Comparison of ENCODE assay signal across 8 cellular contexts in genomic region chr1:95117207-95118018, GRCh38. TPM values are rescaled to one million over a fixed set of nuclear protein-coding genes. Genes with fewer than 3 reads are reported as not detected.
A peak's percentile ranks its signal among the peaks of the same experiment; 100 is the strongest.
DNase-seq lines count a peak whose midpoint lies in the region; ATAC-seq, FAIRE-seq and TF ChIP-seq lines count a peak whose summit lies in the region.

TSS of gene TLCD4 (plus strand) at chr1:95117355. CDS start at chr1:95143902, 26,547 bp downstream.

- peak; percentile 53 for ATAC-seq in GM19463 (IDR thresholded peaks at IDR 0.05; ENCODE audit: unreplicated experiment)
- peak; percentile 72 to 74 for ATAC-seq in activated naive CD4-positive, alpha-beta T cell treated with anti-CD3 and anti-CD28 coated beads, Interleukin-2, amount 50 U/mL, for 72 hours
- peak; percentile 92 to 97 (median 94) for ATAC-seq in pancreas

- peaks cover 0 to 5% of the 10 kb centered on the region in 2 donors for H3K36me3 Mint-ChIP-seq in CD14-positive monocyte
- H3K36me3 Mint-ChIP-seq in activated naive CD4-positive, alpha-beta T cell treated with anti-CD3 and anti-CD28 coated beads, Interleukin-2, amount 50 U/mL, for 72 hours = peaks cover 0 to 4% of the 10 kb centered on the region in 2 donors

- peaks cover 63 to 79% (median 66%) of the 10 kb centered on the region in 3 donors for H3K27me3 Mint-ChIP-seq in CD14-positive monocyte (ENCODE audit: low read depth in 3 of 3)

- WGBS in pancreas, 2 donors = 0 to 1% methylated on average over 56 to 108 of the region's 108 CpGs

- no peak for DNase-seq in CD14-positive monocyte (ENCODE audit: low spot score)
- peak in 1 of 2 experiments; percentile 3 for DNase-seq in HL-60 (ENCODE audit: low read depth in 1 of 2, low spot score in 1 of 2)
- peak; percentile 51 for DNase-seq in RWPE1 (ENCODE audit: low spot score)
- DNase-seq in activated naive CD4-positive, alpha-beta T cell treated with anti-CD3 and anti-CD28 coated beads, Interleukin-2, amount 50 U/mL, for 72 hours (ENCODE audit: low spot score in 2 of 2) = peak; percentile 36 to 57
- peak; percentile 78 for DNase-seq in cardiac septum (ENCODE audit: low spot score)
- peak; percentile 72 to 90 (median 82) for DNase-seq in pancreas
- DNase-seq in NOMO-1 treated with DMSO at 0.1 percent for 48 hours (lab: John Stamatoyannopoulos, UW; ENCODE audit: unreplicated experiment) = no peak

- H3K27me3 ChIP-seq in HL-60 (ENCODE audit: insufficient read depth, poor library complexity, severe bottlenecking) (peaks cover 16% of the 10 kb centered on the region), pancreas (no peaks in the 10 kb centered on the region)

- POLR2A ChIA-PET in RWPE1 (lab: Yijun Ruan, JAX; ENCODE audit: low non-redundant PET) = no interaction called here

- H3K36me3 ChIP-seq in pancreas = no peaks in the 10 kb centered on the region

- TF ChIP-seq CTCF in CD14-positive monocyte (IDR thresholded peaks at IDR 0.05) (no peak), HL-60 (IDR thresholded peaks at IDR 0.05; ENCODE audit: insufficient read depth, low read length) (no peak), RWPE1 (conservative IDR thresholded peaks at IDR 0.05; ENCODE audit: low read depth) (no peak), pancreas (IDR thresholded peaks at IDR 0.05) (no peak)

- no peak for FAIRE-seq in pancreas (lab: Jason Lieb, UNC)

- no peak within 1 kb of the TSS for H3K27ac Mint-ChIP-seq in CD14-positive monocyte
- no peak within 1 kb of the TSS for H3K27ac Mint-ChIP-seq in activated naive CD4-positive, alpha-beta T cell treated with anti-CD3 and anti-CD28 coated beads, Interleukin-2, amount 50 U/mL, for 72 hours

- H3K9me3 Mint-ChIP-seq in CD14-positive monocyte = peaks cover 0 to 17% (median 3%) of the 10 kb centered on the region in 7 donors
- no peaks in the 10 kb centered on the region for H3K9me3 Mint-ChIP-seq in activated naive CD4-positive, alpha-beta T cell treated with anti-CD3 and anti-CD28 coated beads, Interleukin-2, amount 50 U/mL, for 72 hours

- no peaks in the 10 kb centered on the region for H3K9me3 ChIP-seq in pancreas

- no peak within 1 kb of the TSS for H3K27ac ChIP-seq in HL-60 (replicated peaks)
- peak within 1 kb of the TSS; percentile 23; the same call in 1 of the 2 replicates for H3K27ac ChIP-seq in RWPE1
- peak within 1 kb of the TSS; percentile 84 to 92 (median 86) for H3K27ac ChIP-seq in pancreas

- H3K4me3 Mint-ChIP-seq in CD14-positive monocyte = peak within 1 kb of the TSS; percentile 79 to 94

- intact Hi-C loops in CD14-positive monocyte (cut with micrococcal nuclease) (no loop called here), cardiac septum (cut with DNase I) (loop anchor here (1.0 to 5.0 kb wide), 3 partner anchors 33 to 116 kb away; partner anchors contain the start of gene ALG14), pancreas (cut with DNase I) (loop anchor here in 2 of 3 donors (5.0 to 10.0 kb wide), 2 partner anchors 115 to 117 kb away; partner anchors contain the start of gene RWDD3 (in 2 of the 2))

- H3K4me3 ChIP-seq in HL-60 (replicated peaks; ENCODE audit: insufficient read depth, low read length) = peak within 1 kb of the TSS; percentile 55
- H3K4me3 ChIP-seq in pancreas = peak within 1 kb of the TSS; percentile 70 to 90 (median 83)

- peaks cover 12% of the 10 kb centered on the region for H3K4me1 Mint-ChIP-seq in CD14-positive monocyte

- CTCF ChIA-PET in RWPE1 (lab: Yijun Ruan, JAX) = interaction anchor here (0.6 to 1.7 kb wide), 6 partner anchors 44 to 1685 kb away, joined by 3 to 9 read pairs (median 3); partner anchors contain the start of gene RWDD3

- H3K4me1 ChIP-seq in pancreas = peaks cover 0 to 13% (median 8%) of the 10 kb centered on the region in 3 donors

RNA-seq across cellular contexts. Expression of gene TLCD4, which starts in this region (rescaled TPM):
- not detected for polyA plus RNA-seq in CD14-positive monocyte
- under 1 TPM; 0.34 to 0.49 TPM for total RNA-seq in activated naive CD4-positive, alpha-beta T cell treated with anti-CD3 and anti-CD28 coated beads, Interleukin-2, amount 50 U/mL, for 72 hours
- total RNA-seq in cardiac septum = 91.6 TPM
- 10 to 100 TPM; 12.3 to 19.5 (median 14.2) TPM for total RNA-seq in pancreas
- polyA plus RNA-seq in pancreas = 1 to 10 TPM; 2.1 to 4.5 TPM

Comparison
In these comparisons a context has a peak if more than half of its experiments do, and no peak if none do; other contexts are left out.
1. RNA of gene TLCD4 (total RNA-seq): 91.6 TPM in cardiac septum (single experiment) and 12.3 to 19.5 TPM in pancreas; 0.34 to 0.49 TPM in activated naive CD4-positive, alpha-beta T cell treated with anti-CD3 and anti-CD28 coated beads, Interleukin-2, amount 50 U/mL, for 72 hours; every median in the first group is over 4 times any median in the second.
2. Peak in DNase-seq and ATAC-seq in activated naive CD4-positive, alpha-beta T cell treated with anti-CD3 and anti-CD28 coated beads, Interleukin-2, amount 50 U/mL, for 72 hours; RNA of the gene not detected or under 1 TPM.
3. DNase-seq: peak in RWPE1 (single experiment), cardiac septum (single experiment) and pancreas (6 of 6); none in CD14-positive monocyte (single experiment) and NOMO-1 treated with DMSO at 0.1 percent for 48 hours (single experiment).
4. intact Hi-C loops: an anchor here in cardiac septum (1.0 to 5.0 kb wide) and pancreas (5.0 to 10.0 kb wide); none called in CD14-positive monocyte.
5. Peak in every context shown above with its lines, with median percentiles within 50 percentile points of each other: ATAC-seq.